11 cellular contexts compared by ENCODE assay signal in the genomic region with DNA sequence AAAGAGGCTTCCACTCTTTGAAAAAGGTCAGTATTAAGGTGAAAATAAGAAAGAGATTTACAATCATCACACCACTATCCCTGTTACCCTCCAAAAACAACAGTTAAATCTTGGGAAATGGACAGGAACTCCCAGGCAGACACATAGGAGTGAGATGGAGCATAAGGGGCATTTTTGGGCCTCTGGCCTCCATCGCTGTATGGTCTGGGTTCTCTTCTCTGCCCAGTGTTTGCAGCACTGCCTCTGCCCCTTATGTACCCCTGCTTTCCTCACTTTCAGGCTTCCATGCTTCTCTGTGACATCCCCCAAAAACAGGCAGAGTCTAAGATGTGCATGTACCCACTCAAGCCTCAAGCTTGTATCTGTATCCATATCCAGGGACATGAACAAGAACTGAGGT. TPM values are rescaled to one million over a fixed set of nuclear protein-coding genes. Genes with fewer than 3 reads are reported as not detected.
DNase-seq lines count a peak whose midpoint lies in the region; ATAC-seq and TF ChIP-seq lines count a peak whose summit lies in the region.
"Had no signal": no experiment of that assay in that cellular context is flagged by ENCODE, and none has a peak within 500 bp of the region (broad histone marks: within the 10 kb centered on the region; RNA-seq: fewer than 3 reads in every experiment).

No MANE protein-coding gene starts in this region.

- intact Hi-C loops in activated CD4-positive, alpha-beta T cell treated with anti-CD3 and anti-CD28 coated beads for 36 hours (cut with DNase I, micrococcal nuclease): no loop called here
- intact Hi-C loops in stomach (cut with DNase I; ENCODE audit: low total_unique reads): no loop called here

- H3K27ac ChIP-seq in stomach: peak overlapping the region in 4 of 5 donors; percentile 90 to 95 (median 93)

- POLR2A ChIA-PET in activated CD4-positive, alpha-beta T cell treated with anti-CD3 and anti-CD28 coated beads for 36 hours (lab: Charles Lee): interaction anchor here (0.6 kb wide), 1 partner anchor 118 kb away, joined by 7 read pairs; no protein-coding TSS in a partner anchor
- POLR2A ChIA-PET in activated naive CD8-positive, alpha-beta T cell treated with anti-CD3 and anti-CD28 coated beads, Interleukin-2, amount 10 ng/mL, durations not matched to agents 7 days and 5 days (lab: Charles Lee): interaction anchor here (1.5 kb wide), 1 partner anchor 35 kb away, joined by 9 read pairs; no protein-coding TSS in a partner anchor

- H3K27me3 ChIP-seq in stomach: peaks cover 4 to 98% (median 39%) of the 10 kb centered on the region in 3 donors

- H3K4me1 Mint-ChIP-seq in activated CD4-positive, alpha-beta T cell treated with anti-CD3 and anti-CD28 coated beads for 36 hours: peaks cover 32% of the 10 kb centered on the region
- H3K4me1 Mint-ChIP-seq in activated naive CD8-positive, alpha-beta T cell treated with anti-CD3 and anti-CD28 coated beads, Interleukin-2, amount 10 ng/mL, durations not matched to agents 7 days and 5 days: peaks cover 47% of the 10 kb centered on the region

- peaks cover 36% of the 10 kb centered on the region for H3K27me3 Mint-ChIP-seq in activated CD4-positive, alpha-beta T cell treated with anti-CD3 and anti-CD28 coated beads for 36 hours
- H3K27me3 Mint-ChIP-seq in activated naive CD8-positive, alpha-beta T cell treated with anti-CD3 and anti-CD28 coated beads, Interleukin-2, amount 10 ng/mL, durations not matched to agents 7 days and 5 days: peaks cover 14% of the 10 kb centered on the region

- ATAC-seq in activated CD4-positive, alpha-beta T cell treated with anti-CD3 and anti-CD28 coated beads for 36 hours: no peak
- no peak for ATAC-seq in activated naive CD8-positive, alpha-beta T cell treated with anti-CD3 and anti-CD28 coated beads, Interleukin-2, amount 10 ng/mL, durations not matched to agents 7 days and 5 days (ENCODE audit: low read depth)

- H3K4me3 Mint-ChIP-seq in activated CD4-positive, alpha-beta T cell treated with anti-CD3 and anti-CD28 coated beads for 36 hours: peak overlapping the region; percentile 8
- peak overlapping the region; percentile 96 for H3K4me3 Mint-ChIP-seq in activated naive CD8-positive, alpha-beta T cell treated with anti-CD3 and anti-CD28 coated beads, Interleukin-2, amount 10 ng/mL, durations not matched to agents 7 days and 5 days

- no peak for TF ChIP-seq POLR2A in stomach (IDR thresholded peaks at IDR 0.05)

- H3K27ac Mint-ChIP-seq in activated CD4-positive, alpha-beta T cell treated with anti-CD3 and anti-CD28 coated beads for 36 hours: no peak overlapping the region
- peak overlapping the region; percentile 28 for H3K27ac Mint-ChIP-seq in activated naive CD8-positive, alpha-beta T cell treated with anti-CD3 and anti-CD28 coated beads, Interleukin-2, amount 10 ng/mL, durations not matched to agents 7 days and 5 days

- no peak for TF ChIP-seq CTCF in stomach (IDR thresholded peaks at IDR 0.05)

- H3K36me3 ChIP-seq in stomach: peaks cover 0 to 14% (median 6%) of the 10 kb centered on the region in 4 donors
- H3K36me3 ChIP-seq: prostate gland had no signal

- WGBS in stomach, 5 donors: 87 to 100% (median 94%) methylated on average over 1 of the region's 1 CpG

- no peak overlapping the region for H3K4me3 ChIP-seq in stomach

- CTCF ChIA-PET in activated CD4-positive, alpha-beta T cell treated with anti-CD3 and anti-CD28 coated beads for 36 hours (lab: Charles Lee): interaction anchor here (0.6 to 1.6 kb wide), 3 partner anchors 47 to 509 kb away, joined by 3 to 7 read pairs (median 3); no protein-coding TSS in a partner anchor

- DNase-seq in activated CD4-positive, alpha-beta T cell treated with anti-CD3 and anti-CD28 coated beads for 36 hours: no peak
- no peak for DNase-seq in activated CD4-positive, alpha-beta T cell treated with anti-CD3 and anti-CD28 coated beads for 1 hour
- DNase-seq in activated naive CD8-positive, alpha-beta T cell treated with anti-CD3 and anti-CD28 coated beads, Interleukin-2, amount 10 ng/mL, durations not matched to agents 7 days and 5 days: no peak
- DNase-seq in islet precursor cell: peak; percentile 44
- no peak for DNase-seq in stomach
- no peak for DNase-seq in NK-92 (lab: John Stamatoyannopoulos, UW; ENCODE audit: unreplicated experiment)
- no peak for DNase-seq in AG20443 (ENCODE audit: low spot score)
- no peak for DNase-seq in NCI-H1105 treated with DMSO at 0.1 percent for 48 hours (lab: John Stamatoyannopoulos, UW)
- DNase-seq: hippocampal formation, SK-N-SH had no signal

- TF ChIP-seq EP300 in stomach (IDR thresholded peaks at IDR 0.05): no peak

- no peaks in the 10 kb centered on the region for H3K9me3 ChIP-seq in stomach
- H3K9me3 ChIP-seq: prostate gland, SK-N-SH had no signal

- H3K9me3 Mint-ChIP-seq in activated CD4-positive, alpha-beta T cell treated with anti-CD3 and anti-CD28 coated beads for 36 hours (ENCODE audit: low read depth): no peaks in the 10 kb centered on the region
- H3K9me3 Mint-ChIP-seq in activated naive CD8-positive, alpha-beta T cell treated with anti-CD3 and anti-CD28 coated beads, Interleukin-2, amount 10 ng/mL, durations not matched to agents 7 days and 5 days: no peaks in the 10 kb centered on the region

- H3K4me1 ChIP-seq in stomach: peaks cover 14 to 66% (median 45%) of the 10 kb centered on the region in 4 donors
- H3K4me1 ChIP-seq: prostate gland had no signal

- H3K36me3 Mint-ChIP-seq in activated CD4-positive, alpha-beta T cell treated with anti-CD3 and anti-CD28 coated beads for 36 hours (ENCODE audit: low read depth): no peaks in the 10 kb centered on the region
- peaks cover 15% of the 10 kb centered on the region for H3K36me3 Mint-ChIP-seq in activated naive CD8-positive, alpha-beta T cell treated with anti-CD3 and anti-CD28 coated beads, Interleukin-2, amount 10 ng/mL, durations not matched to agents 7 days and 5 days

RNA-seq across cellular contexts. Expression of gene HOXB2, which starts 0.6 kb away (rescaled TPM):
- total RNA-seq in activated CD4-positive, alpha-beta T cell treated with anti-CD3 and anti-CD28 coated beads for 36 hours: 1 to 10 TPM; 2.8 to 3.3 TPM
- 10 to 100 TPM; 19.5 to 20.0 TPM for total RNA-seq in activated naive CD8-positive, alpha-beta T cell treated with anti-CD3 and anti-CD28 coated beads, Interleukin-2, amount 10 ng/mL, durations not matched to agents 7 days and 5 days
- total RNA-seq in stomach: 10 to 100 TPM in 3 of 5 donors, 1 to 10 TPM in 2; 6.7 to 83.0 (median 10.5) TPM
- 10 to 100 TPM; 11.3 to 22.2 (median 13.4) TPM for polyA plus RNA-seq in stomach

RNA-seq across cellular contexts. Expression of gene HOXB1, which starts 14.7 kb away (rescaled TPM):
- not detected for total RNA-seq in activated CD4-positive, alpha-beta T cell treated with anti-CD3 and anti-CD28 coated beads for 36 hours
- not detected for total RNA-seq in activated naive CD8-positive, alpha-beta T cell treated with anti-CD3 and anti-CD28 coated beads, Interleukin-2, amount 10 ng/mL, durations not matched to agents 7 days and 5 days
- total RNA-seq in stomach: not detected
- polyA plus RNA-seq in stomach: under 1 TPM in 1 of 3 donors, not detected in 2; 0.28 TPM
- total RNA-seq: prostate gland had no signal
- polyA plus RNA-seq: SK-N-SH had no signal

RNA-seq across cellular contexts. Expression of gene HOXB4, which starts 32.6 kb away (rescaled TPM):
- total RNA-seq in activated CD4-positive, alpha-beta T cell treated with anti-CD3 and anti-CD28 coated beads for 36 hours: 1 to 10 TPM in 1 of 2 experiments, under 1 TPM in 1; 0.66 to 1.1 TPM
- total RNA-seq in activated naive CD8-positive, alpha-beta T cell treated with anti-CD3 and anti-CD28 coated beads, Interleukin-2, amount 10 ng/mL, durations not matched to agents 7 days and 5 days: 1 to 10 TPM; 5.3 to 6.4 TPM
- total RNA-seq in stomach: 1 to 10 TPM in 1 of 5 donors, under 1 TPM in 2, not detected in 2; 0.45 to 5.1 (median 0.58) TPM
- 1 to 10 TPM; 1.7 to 4.6 (median 2.6) TPM for polyA plus RNA-seq in stomach

RNA-seq across cellular contexts. Expression of gene HOXB3, which starts 44.5 kb away (rescaled TPM):
- total RNA-seq in activated CD4-positive, alpha-beta T cell treated with anti-CD3 and anti-CD28 coated beads for 36 hours: 1 to 10 TPM in 1 of 2 experiments, under 1 TPM in 1; 0.47 to 1.2 TPM
- 10 to 100 TPM; 10.5 to 13.6 TPM for total RNA-seq in activated naive CD8-positive, alpha-beta T cell treated with anti-CD3 and anti-CD28 coated beads, Interleukin-2, amount 10 ng/mL, durations not matched to agents 7 days and 5 days
- 10 to 100 TPM in 4 of 5 donors, 1 to 10 TPM in 1; 6.1 to 77.6 (median 17.0) TPM for total RNA-seq in stomach
- polyA plus RNA-seq in stomach: 1 to 10 TPM; 2.8 to 9.5 (median 3.8) TPM

RNA-seq across cellular contexts. Expression of gene HOXB5, which starts 48.0 kb away (rescaled TPM):
- total RNA-seq in activated CD4-positive, alpha-beta T cell treated with anti-CD3 and anti-CD28 coated beads for 36 hours: not detected
- total RNA-seq in activated naive CD8-positive, alpha-beta T cell treated with anti-CD3 and anti-CD28 coated beads, Interleukin-2, amount 10 ng/mL, durations not matched to agents 7 days and 5 days: not detected
- 10 to 100 TPM in 2 of 5 donors, under 1 TPM in 2, not detected in 1; 0.43 to 50.4 (median 6.2) TPM for total RNA-seq in stomach
- 1 to 10 TPM; 2.2 to 2.7 (median 2.4) TPM for polyA plus RNA-seq in stomach
- polyA plus RNA-seq: SK-N-SH had no signal
